8 cellular contexts compared by ENCODE assay signal in genomic region chr19:12294308-12295158, GRCh38. TPM values are rescaled to one million over a fixed set of nuclear protein-coding genes. Genes with fewer than 3 reads are reported as not detected.
A peak's percentile ranks its signal among the peaks of the same experiment; 100 is the strongest.
DNase-seq lines count a peak whose midpoint lies in the region; ATAC-seq and TF ChIP-seq lines count a peak whose summit lies in the region.

Gene ZNF44 (minus strand): TSS chr19:12294883. CDS start chr19:12294694, 189 bp downstream.

- H3K9me3 Mint-ChIP-seq in type B pancreatic cell = no peaks in the 10 kb centered on the region

- H3K27ac Mint-ChIP-seq in type B pancreatic cell = peak within 1 kb of the TSS; percentile 99

- H3K4me3 ChIP-seq in heart left ventricle = peak within 1 kb of the TSS; percentile 58 to 99 (median 92)

- peaks cover 24% of the 10 kb centered on the region for H3K4me1 Mint-ChIP-seq in type B pancreatic cell (ENCODE audit: unreplicated experiment)

- H3K36me3 ChIP-seq in heart left ventricle = peaks cover 0 to 7% (median 0%) of the 10 kb centered on the region in 9 donors

- TF ChIP-seq CTCF in GM10248 (IDR thresholded peaks at IDR 0.05; ENCODE audit: control extremely low read depth, extremely low read depth, low read depth, missing control alignments) (no peak), heart left ventricle (IDR thresholded peaks at IDR 0.05) (no peak), type B pancreatic cell (conservative IDR thresholded peaks at IDR 0.05) (no peak)

- peak within 1 kb of the TSS; percentile 100 for H3K4me3 Mint-ChIP-seq in type B pancreatic cell

- CTCF ChIA-PET in GM10248 (lab: Yijun Ruan, JAX) = interaction anchor here (1.0 kb wide), 3 partner anchors 71 to 370 kb away, joined by 3 to 5 read pairs (median 4); partner anchors contain the start of gene ZNF442

- no peaks in the 10 kb centered on the region for H3K27me3 Mint-ChIP-seq in type B pancreatic cell

- H3K36me3 Mint-ChIP-seq in type B pancreatic cell = peaks cover 21% of the 10 kb centered on the region

- H3K27ac ChIP-seq in adipose tissue (ENCODE audit: low read depth, low read length) (peak within 1 kb of the TSS; percentile 65), heart left ventricle (peak within 1 kb of the TSS; percentile 85 to 98 (median 96))

- H3K27me3 ChIP-seq in heart left ventricle = no peaks in the 10 kb centered on the region

- POLR2A ChIA-PET in GM10248 (lab: Yijun Ruan, JAX) = interaction anchor here (0.6 to 1.4 kb wide), 5 partner anchors 18 to 306 kb away, joined by 3 to 4 read pairs (median 3); partner anchors contain the start of genes ZNF442 and ZNF563

- intact Hi-C loops in heart left ventricle (cut with DNase I) = loop anchor here in 8 of 10 donors (1.0 to 10.0 kb wide), 6 partner anchors 38 to 148 kb away; partner anchors contain the start of genes ZNF563 (in 6 of the 8), ZNF442 (in 3 of the 8), ZNF136 (in 2 of the 8) and ZNF443 (in 1 of the 8)

- H3K4me1 ChIP-seq in heart left ventricle = peaks cover 0 to 42% (median 25%) of the 10 kb centered on the region in 12 donors

- whole genome bisulfite sequencing in adipose tissue, 3 donors = 0% methylated on average over 60 to 64 of the region's 64 CpGs
- WGBS in heart left ventricle, 4 donors = 0 to 1% (median 0%) methylated on average over 26 to 64 of the region's 64 CpGs

- H3K9me3 ChIP-seq in heart left ventricle = no peaks in the 10 kb centered on the region

- ATAC-seq in HG02588 (IDR thresholded peaks at IDR 0.05; ENCODE audit: unreplicated experiment) (peak; percentile 89), heart left ventricle (peak; percentile 99)

- TF ChIP-seq POLR2A in heart left ventricle (IDR thresholded peaks at IDR 0.05) = peak; percentile 40 to 85

- peak; percentile 97 for DNase-seq in GM10248 (ENCODE audit: extremely low spot score)
- DNase-seq in NCI-H1092 treated with DMSO at 0.1 percent for 48 hours (lab: John Stamatoyannopoulos, UW) = peak; percentile 96
- DNase-seq in SW480 (ENCODE audit: low spot score) = peak; percentile 97
- peak; percentile 98 to 99 (median 99) for DNase-seq in heart left ventricle
- peak; percentile 99 for DNase-seq in pons (ENCODE audit: low spot score)
- DNase-seq in type B pancreatic cell (ENCODE audit: extremely low spot score, unreplicated experiment) = peak; percentile 93

RNA-seq across cellular contexts. Expression of gene ZNF44, which starts in this region (rescaled TPM):
- 1 to 10 TPM; 3.3 to 4.4 (median 3.9) TPM for polyA plus RNA-seq in adipose tissue
- total RNA-seq in heart left ventricle = 10 to 100 TPM in 3 of 9 donors, 1 to 10 TPM in 6; 4.3 to 13.7 (median 9.5) TPM
- polyA plus RNA-seq in heart left ventricle = 1 to 10 TPM; 7.2 to 7.5 TPM
- 11.7 and 13.0 TPM in 2 replicates for total RNA-seq in type B pancreatic cell (ENCODE audit: low replicate concordance)

Comparison
In these comparisons a context has a peak if more than half of its experiments do, and no peak if none do; other contexts are left out.
1. Peak in every context shown above with its lines: DNase-seq, ATAC-seq, H3K4me3 ChIP-seq and H3K27ac ChIP-seq.